Comparison of ENCODE assay signal across 20 cellular contexts in the genomic region with DNA sequence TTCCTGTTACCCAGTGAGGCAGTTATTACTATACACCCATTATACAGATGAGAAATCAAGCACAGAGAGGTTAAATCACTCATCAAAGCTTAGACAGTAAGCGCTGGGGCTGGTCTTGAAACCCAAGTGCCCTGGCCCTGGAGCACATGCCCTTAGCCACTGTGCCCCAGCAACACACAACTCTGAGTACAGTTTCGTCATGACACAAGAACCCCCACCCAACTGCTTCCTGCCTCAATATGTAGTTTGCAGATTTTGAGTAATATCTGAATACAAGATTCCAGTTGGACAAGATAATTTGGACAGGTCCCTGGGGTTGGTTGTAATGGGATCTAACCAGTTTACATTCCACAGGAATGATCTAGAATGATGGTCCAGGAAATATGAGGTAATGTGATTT.
DNase-seq lines count a peak whose midpoint lies in the region; ATAC-seq, FAIRE-seq and TF ChIP-seq lines count a peak whose summit lies in the region.
"Had no signal": no experiment of that assay in that cellular context is flagged by ENCODE, and none has a peak within 500 bp of the region (broad histone marks: within the 10 kb centered on the region; RNA-seq: fewer than 3 reads in every experiment).

No MANE protein-coding gene starts in this region.

- no peaks in the 10 kb centered on the region for H3K36me3 ChIP-seq in GM23248 (ENCODE audit: low read depth)
- H3K36me3 ChIP-seq in HepG2 (replicated peaks in 1 of 2; ENCODE audit: control insufficient read depth in 1 of 2, insufficient read depth in 2 of 2, low read length in 2 of 2), result peaks cover 19 to 43% of the 10 kb centered on the region in 2 experiments; a peak in 4 of 5 replicates
- H3K36me3 ChIP-seq: BE2C, brain microvascular endothelial cell, ovary had no signal

- TF ChIP-seq CTCF in epithelial cell of esophagus (IDR thresholded peaks at IDR 0.05; ENCODE audit: insufficient read depth, low read depth, low read length, missing control alignments) (no peak), HepG2 (CRISPR knock-in tag; IDR thresholded peaks at IDR 0.05) (no peak)

- no peak for TF ChIP-seq POLR2A in HepG2 (IDR thresholded peaks at IDR 0.05; ENCODE audit: insufficient read depth in 1 of 2, low read depth in 2 of 2, low read length in 2 of 2)

- DNase-seq in AG08395 (ENCODE audit: low spot score) (peak; percentile 61), GM23248 (peak; percentile 67), epithelial cell of esophagus (ENCODE audit: low read depth) (peak; percentile 92), HepG2 (ENCODE audit: low spot score) (no peak), cortex of kidney (lab: John Stamatoyannopoulos, UW) (no peak), CD1c-positive myeloid dendritic cell (ENCODE audit: extremely low spot score) (no peak)
- DNase-seq: activated CD4-positive, alpha-beta T cell treated with anti-CD3 and anti-CD28 coated beads, Interleukin-2, amount 50 U/mL, for 4 hours; activated naive CD8-positive, alpha-beta T cell treated with anti-CD3 and anti-CD28 coated beads for 36 hours; activated T-cell treated with anti-CD3 and anti-CD28 coated beads, Interleukin-2, amount 50 U/mL, for 1 hour; BE2C; brain microvascular endothelial cell; NCI-H1105; ovary; RPMI8226; stimulated activated CD4-positive, alpha-beta T cell treated with anti-CD3 and anti-CD28 coated beads, Interleukin-4, amount 100 ng/mL, for 24 hours had no signal

- no peaks in the 10 kb centered on the region for H3K9me2 ChIP-seq in GM23248 (ENCODE audit: insufficient read depth)

- H3K27me3 ChIP-seq in GM23248 (replicated peaks; ENCODE audit: insufficient read depth) (no peaks in the 10 kb centered on the region), HepG2 (ENCODE audit: control insufficient read depth in 1 of 2, insufficient read depth in 2 of 2, low read length in 2 of 2) (no peaks in the 10 kb centered on the region)
- H3K27me3 ChIP-seq: BE2C, brain microvascular endothelial cell, ovary, suprapubic skin had no signal

- H3K4me1 ChIP-seq in GM23248 (ENCODE audit: insufficient read depth), result peaks cover 16% of the 10 kb centered on the region
- peaks cover 91% of the 10 kb centered on the region for H3K4me1 ChIP-seq in HepG2 (ENCODE audit: insufficient read depth, low read length)
- H3K4me1 ChIP-seq: BE2C had no signal

- H3K79me2 ChIP-seq in GM23248 (ENCODE audit: insufficient read depth) (no peaks in the 10 kb centered on the region), HepG2 (ENCODE audit: insufficient read depth, low read length) (peaks cover 23% of the 10 kb centered on the region)

- CTCF ChIA-PET in HepG2 (lab: Yijun Ruan, JAX; ENCODE audit: low intra/inter-chr PET ratio, low total read pairs), result no interaction called here

- intact Hi-C loops in HepG2 (cut with micrococcal nuclease; ENCODE audit: unreplicated experiment), result loop anchor here (5.0 kb wide), 1 partner anchor 75 kb away; no protein-coding TSS in a partner anchor

- POLR2A ChIA-PET in HepG2 (lab: Yijun Ruan, JAX), result interaction anchor here (2.7 to 5.5 kb wide), 3 partner anchors 46 to 62 kb away, joined by 7 to 107 read pairs (median 17); a partner anchor contains a TSS

- H3K4me3 ChIP-seq in GM23248 (no peak overlapping the region), epithelial cell of esophagus (ENCODE audit: low read length) (no peak overlapping the region), HepG2 (replicated peaks in 1 of 3; ENCODE audit: insufficient read depth in 1 of 3, low read depth in 2 of 3, low read length in 3 of 3) (no peak overlapping the region)
- H3K4me3 ChIP-seq: ovary, suprapubic skin had no signal

- no peak overlapping the region for H2AFZ ChIP-seq in GM23248
- H2AFZ ChIP-seq in HepG2 (ENCODE audit: low read length), result no peak overlapping the region

- H4K20me1 ChIP-seq in GM23248 (ENCODE audit: insufficient read depth) (no peaks in the 10 kb centered on the region), HepG2 (ENCODE audit: insufficient read depth, low read length) (no peaks in the 10 kb centered on the region)

- H3F3A ChIP-seq in GM23248 (ENCODE audit: insufficient read depth), result peaks cover 16% of the 10 kb centered on the region; the same call in 1 of the 2 replicates

- in situ Hi-C loops in GM23248 (cut with MboI) (no loop called here), HepG2 (cut with HindIII; ENCODE audit: extremely low pct_ligation_motif_present, low pct_unique_long_range_greater_than_20kb) (loop anchor here (5.0 kb wide), 2 partner anchors 65 to 75 kb away; a partner anchor contains a TSS)

- no peak for FAIRE-seq in HepG2 (lab: Jason Lieb, UNC)

- no peak overlapping the region for H3K4me2 ChIP-seq in GM23248 (ENCODE audit: unreplicated experiment)
- H3K4me2 ChIP-seq in HepG2 (ENCODE audit: low read depth, low read length), result no peak overlapping the region
- H3K4me2 ChIP-seq: KMS-11 had no signal

- H3K9me3 ChIP-seq in GM23248 (ENCODE audit: low read depth) (no peaks in the 10 kb centered on the region), HepG2 (ENCODE audit: low read length) (no peaks in the 10 kb centered on the region)
- H3K9me3 ChIP-seq: BE2C, ovary, suprapubic skin had no signal

- ATAC-seq in HepG2, result no peak
- ATAC-seq in HG02973 (IDR thresholded peaks at IDR 0.05; ENCODE audit: unreplicated experiment), result no peak
- ATAC-seq in HG03521 (IDR thresholded peaks at IDR 0.05; ENCODE audit: unreplicated experiment), result no peak
- ATAC-seq: left lobe of liver had no signal

- H3K9ac ChIP-seq in GM23248, result no peak overlapping the region
- no peak overlapping the region for H3K9ac ChIP-seq in HepG2 (ENCODE audit: insufficient read depth, low read depth, low read length)
- H3K9ac ChIP-seq: KMS-11 had no signal

- TF ChIP-seq EP300 in HepG2 (IDR thresholded peaks at IDR 0.05; ENCODE audit: low read depth in 2 of 2, low read length in 2 of 2) (no peak), HepG2 (CRISPR knock-in tag; IDR thresholded peaks at IDR 0.05; ENCODE audit: borderline replicate concordance) (no peak)

- whole genome bisulfite sequencing in GM23248 (ENCODE audit: low coverage in 1 of 2, low lambda C conversion rate in 2 of 2, missing lambda C conversion rate in 2 of 2), 2 experiments, result 71 to 75% methylated on average over 2 of the region's 2 CpGs
- WGBS in HepG2 (ENCODE audit: low lambda C conversion rate), result 94% methylated on average over 2 of the region's 2 CpGs

- H3K27ac ChIP-seq in GM23248, result no peak overlapping the region
- H3K27ac ChIP-seq in HepG2 (ENCODE audit: extremely low read length, insufficient read depth, low read length), result peak overlapping the region; percentile 94
- H3K27ac ChIP-seq: brain microvascular endothelial cell, KMS-11, ovary, suprapubic skin had no signal

- TF ChIP-seq RAD21 in HepG2 (CRISPR knock-in tag; IDR thresholded peaks at IDR 0.05), result no peak

- no TSS peak for BruUV-seq in HepG2 (replicated peaks; lab: Mats Ljungman, UMichigan)

TF ChIP-seq in HepG2, 621 proteins besides CTCF, POLR2A, EP300 and RAD21:
- TF ChIP-seq, protein P1, sequence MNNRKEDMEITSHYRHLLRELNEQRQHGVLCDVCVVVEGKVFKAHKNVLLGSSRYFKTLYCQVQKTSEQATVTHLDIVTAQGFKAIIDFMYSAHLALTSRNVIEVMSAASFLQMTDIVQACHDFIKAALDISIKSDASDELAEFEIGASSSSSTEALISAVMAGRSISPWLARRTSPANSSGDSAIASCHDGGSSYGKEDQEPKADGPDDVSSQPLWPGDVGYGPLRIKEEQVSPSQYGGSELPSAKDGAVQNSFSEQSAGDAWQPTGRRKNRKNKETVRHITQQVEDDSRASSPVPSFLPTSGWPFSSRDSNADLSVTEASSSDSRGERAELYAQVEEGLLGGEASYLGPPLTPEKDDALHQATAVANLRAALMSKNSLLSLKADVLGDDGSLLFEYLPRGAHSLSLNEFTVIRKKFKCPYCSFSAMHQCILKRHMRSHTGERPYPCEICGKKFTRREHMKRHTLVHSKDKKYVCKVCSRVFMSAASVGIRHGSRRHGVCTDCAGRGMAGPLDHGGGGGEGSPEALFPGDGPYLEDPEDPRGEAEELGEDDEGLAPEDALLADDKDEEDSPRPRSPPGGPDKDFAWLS (CRISPR knock-in tag; IDR thresholded peaks at IDR 0.05; ENCODE audit: borderline replicate concordance), result no peak
- TF ChIP-seq KMT2B (CRISPR knock-in tag; IDR thresholded peaks at IDR 0.05) (no peak), NRL (CRISPR knock-in tag; IDR thresholded peaks at IDR 0.05; ENCODE audit: borderline replicate concordance) (no peak), ELF1 (CRISPR knock-in tag; IDR thresholded peaks at IDR 0.05) (no peak), ZNF629 (CRISPR knock-in tag; conservative IDR thresholded peaks at IDR 0.05) (peak; percentile 75), ZNF816 (CRISPR knock-in tag; IDR thresholded peaks at IDR 0.05; ENCODE audit: borderline replicate concordance) (peak; percentile 68; the same call in 1 of the 2 replicates), RBM22 (optimal IDR thresholded peaks at IDR 0.05; ENCODE audit: low read length) (peak; percentile 35), ZFYVE20 (CRISPR knock-in tag; IDR thresholded peaks at IDR 0.05; ENCODE audit: borderline replicate concordance, low read depth) (no peak), NFYC (CRISPR knock-in tag; IDR thresholded peaks at IDR 0.05) (no peak), MAF1 (CRISPR knock-in tag; IDR thresholded peaks at IDR 0.05; ENCODE audit: borderline replicate concordance) (no peak)
- TF ChIP-seq, protein P2, sequence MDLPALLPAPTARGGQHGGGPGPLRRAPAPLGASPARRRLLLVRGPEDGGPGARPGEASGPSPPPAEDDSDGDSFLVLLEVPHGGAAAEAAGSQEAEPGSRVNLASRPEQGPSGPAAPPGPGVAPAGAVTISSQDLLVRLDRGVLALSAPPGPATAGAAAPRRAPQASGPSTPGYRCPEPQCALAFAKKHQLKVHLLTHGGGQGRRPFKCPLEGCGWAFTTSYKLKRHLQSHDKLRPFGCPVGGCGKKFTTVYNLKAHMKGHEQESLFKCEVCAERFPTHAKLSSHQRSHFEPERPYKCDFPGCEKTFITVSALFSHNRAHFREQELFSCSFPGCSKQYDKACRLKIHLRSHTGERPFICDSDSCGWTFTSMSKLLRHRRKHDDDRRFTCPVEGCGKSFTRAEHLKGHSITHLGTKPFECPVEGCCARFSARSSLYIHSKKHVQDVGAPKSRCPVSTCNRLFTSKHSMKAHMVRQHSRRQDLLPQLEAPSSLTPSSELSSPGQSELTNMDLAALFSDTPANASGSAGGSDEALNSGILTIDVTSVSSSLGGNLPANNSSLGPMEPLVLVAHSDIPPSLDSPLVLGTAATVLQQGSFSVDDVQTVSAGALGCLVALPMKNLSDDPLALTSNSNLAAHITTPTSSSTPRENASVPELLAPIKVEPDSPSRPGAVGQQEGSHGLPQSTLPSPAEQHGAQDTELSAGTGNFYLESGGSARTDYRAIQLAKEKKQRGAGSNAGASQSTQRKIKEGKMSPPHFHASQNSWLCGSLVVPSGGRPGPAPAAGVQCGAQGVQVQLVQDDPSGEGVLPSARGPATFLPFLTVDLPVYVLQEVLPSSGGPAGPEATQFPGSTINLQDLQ (CRISPR knock-in tag; IDR thresholded peaks at IDR 0.05), result no peak

Comparison
In these comparisons a context has a peak if more than half of its experiments do, and no peak if none do; other contexts are left out.
1. DNase-seq: peak in AG08395 (single experiment), GM23248 (single experiment) and epithelial cell of esophagus (single experiment); none in HepG2 (single experiment), cortex of kidney (single experiment) and CD1c-positive myeloid dendritic cell (single experiment).